In genomic region chr19:48624067-48624594, GRCh38 we compare ENCODE assay signal across 8 cellular contexts. TPM values are rescaled to one million over a fixed set of nuclear protein-coding genes. Genes with fewer than 3 reads are reported as not detected.
A peak's percentile ranks its signal among the peaks of the same experiment; 100 is the strongest.
DNase-seq lines count a peak whose midpoint lies in the region; ATAC-seq lines count a peak whose summit lies in the region.

No MANE protein-coding gene starts in this region.

- DNase-seq in NCI-H345 (lab: John Stamatoyannopoulos, UW) = peak; percentile 97
- peak; percentile 93 to 96 for DNase-seq in activated CD4-positive, alpha-beta T cell treated with anti-CD3 and anti-CD28 coated beads, Interleukin-2, amount 50 U/mL, for 24 hours (ENCODE audit: low read depth in 1 of 2, low spot score in 1 of 2)
- peak; percentile 55 for DNase-seq in cortex of kidney (lab: John Stamatoyannopoulos, UW)
- DNase-seq in left lobe of liver (ENCODE audit: low spot score) = peak; percentile 98
- DNase-seq in stimulated activated CD4-positive, alpha-beta T cell treated with anti-CD3 and anti-CD28 coated beads, Interleukin-1b, Interleukin-23, amount 100 ng/mL, for 48 hours = peak; percentile 98
- DNase-seq in HuH-7.5 (ENCODE audit: low spot score) = no peak

- ATAC-seq in GM18519 (IDR thresholded peaks at IDR 0.05; ENCODE audit: low FRiP score, unreplicated experiment) (peak; percentile 40), HG03064 (IDR thresholded peaks at IDR 0.05; ENCODE audit: low read depth, unreplicated experiment) (peak; percentile 59), left lobe of liver (peak; percentile 75)

RNA-seq across cellular contexts. Expression of gene SPHK2, which starts 4.8 kb away (rescaled TPM):
- 41.6 TPM for total RNA-seq in left lobe of liver

RNA-seq across cellular contexts. Expression of gene RPL18, which starts 5.2 kb away (rescaled TPM):
- total RNA-seq in left lobe of liver = 401 TPM

RNA-seq across cellular contexts. Expression of gene FAM83E, which starts 9.3 kb away (rescaled TPM):
- 0.18 TPM for total RNA-seq in left lobe of liver

RNA-seq across cellular contexts. Expression of gene DBP, which starts 13.0 kb away (rescaled TPM):
- 11.4 TPM for total RNA-seq in left lobe of liver

RNA-seq across cellular contexts. Expression of gene SPACA4, which starts 17.6 kb away (rescaled TPM):
- not detected for total RNA-seq in left lobe of liver
